In the genomic region with DNA sequence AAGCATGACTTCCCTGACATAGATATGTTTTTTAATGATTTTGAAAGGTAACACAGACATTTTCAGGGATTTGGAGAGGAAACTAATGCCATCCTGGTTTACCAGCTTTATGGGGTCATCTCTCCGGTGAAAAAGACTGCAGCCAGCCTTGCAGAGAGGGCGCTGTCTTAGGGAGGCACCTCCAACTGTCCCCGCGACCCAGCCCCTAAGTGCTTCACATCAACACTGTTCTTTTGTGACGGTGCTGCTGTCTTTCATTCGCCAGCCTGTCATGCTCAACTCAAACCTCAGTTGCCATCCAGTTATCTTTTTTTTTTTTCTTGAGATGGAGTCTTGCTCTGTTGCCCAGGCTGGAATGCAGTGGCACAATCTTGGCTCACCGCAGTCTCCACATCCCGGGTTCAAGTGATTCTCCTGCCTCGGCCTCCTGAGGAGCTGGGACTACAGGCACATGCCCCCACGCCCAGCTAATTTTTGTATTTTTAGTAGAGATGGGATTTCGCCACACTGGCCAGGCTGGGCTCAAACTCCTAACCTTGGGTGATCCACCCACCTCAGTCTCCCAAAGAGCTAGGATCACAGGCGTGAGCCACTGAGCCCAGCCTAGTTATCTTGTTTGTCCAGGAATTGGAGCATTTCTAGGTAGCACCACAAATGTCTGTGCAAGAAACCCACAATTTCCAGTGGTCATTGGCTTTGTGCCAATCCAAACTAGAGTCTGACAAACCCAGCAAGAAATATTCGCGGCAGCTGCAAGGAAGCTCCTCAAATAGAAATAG, we compare ENCODE assay signal across 10 cellular contexts. TPM values are rescaled to one million over a fixed set of nuclear protein-coding genes. Genes with fewer than 3 reads are reported as not detected.
DNase-seq lines count a peak whose midpoint lies in the region; FAIRE-seq and TF ChIP-seq lines count a peak whose summit lies in the region.
"Had no signal": no experiment of that assay in that cellular context is flagged by ENCODE, and none has a peak within 500 bp of the region (broad histone marks: within the 10 kb centered on the region; RNA-seq: fewer than 3 reads in every experiment).

No MANE protein-coding gene starts in this region.

- H2AFZ ChIP-seq in endothelial cell of umbilical vein (ENCODE audit: low read depth, low read length): no peak overlapping the region

- DNase-seq in NCI-H2029 (lab: John Stamatoyannopoulos, UW) (peak; percentile 21), NCI-H2029 treated with DMSO at 0.1 percent for 48 hours (lab: John Stamatoyannopoulos, UW) (no peak), RCC 7860 (ENCODE audit: low spot score) (peak; percentile 37), endothelial cell of umbilical vein (ENCODE audit: low read depth, low spot score) (peak; percentile 65), renal cortical epithelial cell (ENCODE audit: low read depth) (peak; percentile 68), NCI-H1092 treated with DMSO at 0.1 percent for 48 hours (lab: John Stamatoyannopoulos, UW) (no peak), BE2C (no peak)
- DNase-seq in NK-92 treated with Interleukin-12 subunit alpha and Interleukin-12 subunit beta, amount 100 ng/mL, for 24 hours (lab: John Stamatoyannopoulos, UW): no peak
- DNase-seq: occipital lobe, SIG-M5 had no signal

- no peak overlapping the region for H3K4me3 ChIP-seq in endothelial cell of umbilical vein (replicated peaks in 1 of 3; ENCODE audit: insufficient read depth in 1 of 3, low read depth in 1 of 3, low read length in 3 of 3)
- no peak overlapping the region for H3K4me3 ChIP-seq in BE2C (ENCODE audit: low read depth, low read length)

- no peak for TF ChIP-seq CTCF in endothelial cell of umbilical vein (IDR thresholded peaks at IDR 0.05; ENCODE audit: extremely low read depth in 1 of 2, insufficient read depth in 1 of 2, low read depth in 1 of 2, low read length in 2 of 2)
- no peak for TF ChIP-seq CTCF in BE2C (IDR thresholded peaks at IDR 0.05; ENCODE audit: low read depth, low read length)

- no peak overlapping the region for H3K9ac ChIP-seq in endothelial cell of umbilical vein (replicated peaks; ENCODE audit: extremely low read depth, insufficient read depth, low read length)

- peak overlapping the region; percentile 48 for H3K4me2 ChIP-seq in endothelial cell of umbilical vein (ENCODE audit: insufficient read depth, low read length)

- H3K4me1 ChIP-seq in endothelial cell of umbilical vein (ENCODE audit: control insufficient read depth, extremely low read depth, insufficient read depth, low read length) (peaks cover 10% of the 10 kb centered on the region), BE2C (peaks cover 27% of the 10 kb centered on the region)

- H3K9me3 ChIP-seq in endothelial cell of umbilical vein (replicated peaks; ENCODE audit: control insufficient read depth, insufficient read depth, low read length): no peaks in the 10 kb centered on the region
- H3K9me3 ChIP-seq in BE2C: no peaks in the 10 kb centered on the region

- H3K27ac ChIP-seq in endothelial cell of umbilical vein (ENCODE audit: insufficient read depth, low read depth, low read length): no peak overlapping the region

- intact Hi-C loops in endothelial cell of umbilical vein (cut with micrococcal nuclease): no loop called here

- TF ChIP-seq POLR2A in endothelial cell of umbilical vein (IDR thresholded peaks at IDR 0.05; ENCODE audit: low read depth, low read length): no peak

- H4K20me1 ChIP-seq in endothelial cell of umbilical vein (replicated peaks; ENCODE audit: control insufficient read depth, extremely low read depth, insufficient read depth, low read length): no peaks in the 10 kb centered on the region

- FAIRE-seq in RCC 7860 (lab: Jason Lieb, UNC) (no peak), endothelial cell of umbilical vein (lab: Jason Lieb, UNC) (peak; percentile 96)

- H3K27me3 ChIP-seq in endothelial cell of umbilical vein (ENCODE audit: control insufficient read depth in 2 of 2, insufficient read depth in 2 of 2, low read length in 2 of 2) (peaks cover 0 to 9% of the 10 kb centered on the region in 2 experiments), BE2C (no peaks in the 10 kb centered on the region)

- H3K36me3 ChIP-seq in endothelial cell of umbilical vein (ENCODE audit: control insufficient read depth in 2 of 2, extremely low read depth in 1 of 2, insufficient read depth in 2 of 2, low read length in 2 of 2) (no peaks in the 10 kb centered on the region), BE2C (no peaks in the 10 kb centered on the region)

- H3K9me1 ChIP-seq in endothelial cell of umbilical vein (replicated peaks; ENCODE audit: control insufficient read depth, extremely low read depth, insufficient read depth, low read length): no peaks in the 10 kb centered on the region

- CTCF ChIA-PET in endothelial cell of umbilical vein (lab: Charles Lee): interaction anchor here (0.8 to 1.2 kb wide), 3 partner anchors 17 to 85 kb away, joined by 3 read pairs; no protein-coding TSS in a partner anchor

- no peaks in the 10 kb centered on the region for H3K79me2 ChIP-seq in endothelial cell of umbilical vein (ENCODE audit: control insufficient read depth, insufficient read depth, low read length)

- POLR2A ChIA-PET in endothelial cell of umbilical vein (lab: Charles Lee): no interaction called here

- dilution Hi-C loops in endothelial cell of umbilical vein (cut with MboI; ENCODE audit: extremely low pct_ligation_motif_present, low sequenced_read_pairs): no loop called here

- BruUV-seq in endothelial cell of umbilical vein (replicated peaks; lab: Mats Ljungman, UMichigan): no TSS peak

TF ChIP-seq in endothelial cell of umbilical vein, 7 proteins besides CTCF, POLR2A, EP300 and RAD21:
- TF ChIP-seq EZH2 (IDR thresholded peaks at IDR 0.05; ENCODE audit: borderline replicate concordance, low read depth, low read length, severe bottlenecking) (no peak), MAX (IDR thresholded peaks at IDR 0.05; ENCODE audit: insufficient read depth, insufficient read length) (no peak), JUN (IDR thresholded peaks at IDR 0.05; ENCODE audit: borderline replicate concordance, insufficient read depth, insufficient read length, low read depth) (no peak), GATA2 (IDR thresholded peaks at IDR 0.05; ENCODE audit: insufficient read depth, insufficient read length, low read depth, low read length) (peak; percentile 78), FOS (IDR thresholded peaks at IDR 0.05; ENCODE audit: borderline replicate concordance, insufficient read depth, low read length) (no peak), MYC (IDR thresholded peaks at IDR 0.05; ENCODE audit: low read depth, low read length) (no peak), POLR2AphosphoS5 (IDR thresholded peaks at IDR 0.05; ENCODE audit: insufficient read depth, low read depth, low read length) (peak; percentile 62)

RNA-seq across cellular contexts. Expression of gene PDE9A, which starts 24.1 kb away (rescaled TPM):
- total RNA-seq in endothelial cell of umbilical vein (1.5 and 2.2 TPM in 2 replicates), renal cortical epithelial cell (3.0 and 5.0 TPM in 2 replicates)
- polyA plus RNA-seq in endothelial cell of umbilical vein: 0.22 and 0.28 TPM in 2 replicates
- 0.37 and 0.38 TPM in 2 replicates for polyA plus RNA-seq in endothelial cell of umbilical vein (2011; cell fraction: cytosol; rRNA removed)
- polyA plus RNA-seq in endothelial cell of umbilical vein (2011; cell fraction: nucleus; rRNA removed): 0.41 and 0.45 TPM in 2 replicates
- polyA plus RNA-seq in endothelial cell of umbilical vein (2012): 0.22 and 0.35 TPM in 2 replicates
- polyA minus RNA-seq in endothelial cell of umbilical vein: 0.51 TPM in 1 of 2 replicates, not detected in the other
- polyA minus RNA-seq in endothelial cell of umbilical vein (2011; cell fraction: cytosol; rRNA and poly(A)+ RNA removed): 3.8 TPM
- polyA minus RNA-seq in endothelial cell of umbilical vein (2011; cell fraction: nucleus; rRNA and poly(A)+ RNA removed): 0.24 TPM in 1 of 2 replicates, not detected in the other
- 4.2 TPM for polyA plus RNA-seq in BE2C (2012; ENCODE audit: insufficient read depth, insufficient read length, low read depth)

Comparison
In these comparisons a context has a peak if more than half of its experiments do, and no peak if none do; other contexts are left out.
1. DNase-seq: peak in NCI-H2029 (single experiment), RCC 7860 (single experiment), endothelial cell of umbilical vein (single experiment) and renal cortical epithelial cell (single experiment); none in NCI-H2029 treated with DMSO at 0.1 percent for 48 hours (single experiment), NK-92 treated with Interleukin-12 subunit alpha and Interleukin-12 subunit beta, amount 100 ng/mL, for 24 hours (single experiment), NCI-H1092 treated with DMSO at 0.1 percent for 48 hours (single experiment) and BE2C (single experiment).